8 cellular contexts compared by ENCODE assay signal in the genomic region with DNA sequence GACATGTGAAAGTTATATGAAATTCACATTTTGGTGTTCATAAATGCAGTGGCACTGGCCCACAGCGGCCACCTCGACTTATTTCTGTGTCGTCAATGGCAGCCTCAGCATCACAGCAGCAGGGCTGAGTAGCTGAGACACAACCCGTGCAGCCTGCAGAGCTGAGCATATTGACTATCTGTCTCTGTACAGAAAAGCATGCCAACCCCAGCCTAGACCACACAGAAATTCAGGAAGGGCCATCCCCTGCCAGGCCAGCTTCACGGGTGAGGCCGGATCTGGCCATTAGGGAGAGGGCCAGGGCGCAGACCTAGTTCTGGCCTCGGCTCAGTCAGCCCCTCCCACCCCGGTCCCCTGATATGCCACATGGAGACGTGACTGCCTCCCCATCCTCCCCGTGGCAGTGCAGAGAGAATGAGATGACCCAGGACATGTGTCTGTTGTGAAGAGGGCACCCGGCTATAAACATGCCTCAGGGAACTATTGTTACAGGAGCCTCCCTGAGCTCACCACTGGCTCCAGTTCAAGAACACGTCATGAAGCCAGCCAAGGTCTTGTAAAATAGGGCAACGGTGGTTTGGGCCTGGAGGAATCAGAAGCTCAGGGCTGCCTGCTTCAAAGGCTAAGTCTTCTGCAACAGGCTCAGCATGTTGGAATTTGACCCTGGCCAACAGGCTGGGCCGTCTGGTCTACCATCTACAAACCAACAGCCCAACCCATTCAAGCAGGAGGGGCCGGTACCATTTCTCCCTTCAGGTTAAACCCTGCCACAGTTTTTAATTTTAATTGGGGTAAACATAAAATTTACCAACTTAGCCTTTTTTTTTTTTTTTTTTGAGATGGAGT. TPM values are rescaled to one million over a fixed set of nuclear protein-coding genes. Genes with fewer than 3 reads are reported as not detected.
DNase-seq lines count a peak whose midpoint lies in the region; ATAC-seq and TF ChIP-seq lines count a peak whose summit lies in the region.

No MANE protein-coding gene starts in this region.

- no peaks in the 10 kb centered on the region for H4K20me1 ChIP-seq in SK-N-SH (ENCODE audit: insufficient read depth)

- H3K27me3 Mint-ChIP-seq in HFFc6 (ENCODE audit: insufficient read depth), result no peaks in the 10 kb centered on the region; the same call in 1 of the 2 replicates

- no peaks in the 10 kb centered on the region for H3F3A ChIP-seq in SK-N-SH (replicated peaks; ENCODE audit: insufficient read depth)

- POLR2A ChIA-PET in SK-N-SH (lab: Yijun Ruan, JAX), result interaction anchor here (0.8 to 1.8 kb wide), 13 partner anchors 9 to 101 kb away, joined by 3 to 10 read pairs (median 5); a partner anchor contains a TSS

- 0 out of 2 replicates have a peak overlapping the region, but pooled peaks have one; percentile 29 for H3K9ac ChIP-seq in SK-N-SH

- DNase-seq in HFFc6, result peak; percentile 99
- DNase-seq in SK-N-SH, result peak; percentile 96
- peak; percentile 98 for DNase-seq in renal cortical epithelial cell (ENCODE audit: low read depth)
- no peak for DNase-seq in activated naive CD4-positive, alpha-beta T cell (lab: John Stamatoyannopoulos, UW)
- DNase-seq in RPMI8226, result no peak

- no peaks in the 10 kb centered on the region for H3K36me3 ChIP-seq in SK-N-SH (replicated peaks in 1 of 2; ENCODE audit: control insufficient read depth in 1 of 2, insufficient read depth in 2 of 2, low read length in 1 of 2)
- no peaks in the 10 kb centered on the region for H3K36me3 ChIP-seq in gastroesophageal sphincter

- H3K4me3 Mint-ChIP-seq in HFFc6, result peak overlapping the region; percentile 59

- H3K4me1 ChIP-seq in SK-N-SH (ENCODE audit: control insufficient read depth in 1 of 2, insufficient read depth in 2 of 2, low read depth in 1 of 2, low read length in 1 of 2) (peaks cover 6 to 65% of the 10 kb centered on the region in 2 experiments; a peak in 2 of 4 replicates), gastroesophageal sphincter (peaks cover 0 to 40% (median 0%) of the 10 kb centered on the region in 3 donors)

- H3K4me3 ChIP-seq in SK-N-SH (ENCODE audit: low read depth in 2 of 2, low read length in 1 of 2) (no peak overlapping the region), gastroesophageal sphincter (no peak overlapping the region)

- WGBS in SK-N-SH (ENCODE audit: low lambda C conversion rate), result 30% methylated on average over 12 of the region's 16 CpGs
- WGBS in gastroesophageal sphincter (ENCODE audit: low coverage in 1 of 2), 2 donors, result 26 to 40% methylated on average over 2 to 8 of the region's 16 CpGs

- no peaks in the 10 kb centered on the region for H3K27me3 ChIP-seq in SK-N-SH (ENCODE audit: insufficient read depth)
- no peaks in the 10 kb centered on the region for H3K27me3 ChIP-seq in gastroesophageal sphincter

- ATAC-seq in gastroesophageal sphincter (peak; percentile 76), HG03139 (IDR thresholded peaks at IDR 0.05; ENCODE audit: unreplicated experiment) (no peak), HG02623 (IDR thresholded peaks at IDR 0.05; ENCODE audit: unreplicated experiment) (no peak)

- no peaks in the 10 kb centered on the region; the same call in 1 of the 2 replicates for H3K36me3 Mint-ChIP-seq in HFFc6 (ENCODE audit: low read depth)

- H3K4me1 Mint-ChIP-seq in HFFc6 (ENCODE audit: low read depth), result peaks cover 62% of the 10 kb centered on the region

- H3K27ac Mint-ChIP-seq in HFFc6, result peak overlapping the region; percentile 92

- no peak for TF ChIP-seq POLR2A in gastroesophageal sphincter (IDR thresholded peaks at IDR 0.05)

- TF ChIP-seq EP300 in SK-N-SH (IDR thresholded peaks at IDR 0.05; ENCODE audit: borderline replicate concordance in 1 of 2, low read depth in 1 of 2, low read length in 1 of 2), result peak in 1 of 2 experiments; percentile 89; a peak in 2 of 4 replicates
- no peak for TF ChIP-seq EP300 in gastroesophageal sphincter (IDR thresholded peaks at IDR 0.05)

- no peak; the same call in 1 of the 2 replicates for TF ChIP-seq RAD21 in SK-N-SH (IDR thresholded peaks at IDR 0.05; ENCODE audit: low read length)

- H3K9me2 ChIP-seq in SK-N-SH, result no peaks in the 10 kb centered on the region

- no peaks in the 10 kb centered on the region for H3K9me3 ChIP-seq in SK-N-SH
- no peaks in the 10 kb centered on the region for H3K9me3 ChIP-seq in gastroesophageal sphincter

- peak overlapping the region; percentile 53 to 96 for H3K27ac ChIP-seq in SK-N-SH (ENCODE audit: low read depth in 2 of 2, low read length in 1 of 2)
- H3K27ac ChIP-seq in gastroesophageal sphincter, result peak overlapping the region in 3 of 4 donors; percentile 63 to 79 (median 77)

- TF ChIP-seq CTCF in HFFc6 (IDR thresholded peaks at IDR 0.05), result no peak
- TF ChIP-seq CTCF in SK-N-SH (IDR thresholded peaks at IDR 0.05), result no peak
- no peak for TF ChIP-seq CTCF in gastroesophageal sphincter (IDR thresholded peaks at IDR 0.05)

- H3K4me2 ChIP-seq in SK-N-SH, result peak overlapping the region; percentile 39

- H3K9me3 Mint-ChIP-seq in HFFc6, result no peaks in the 10 kb centered on the region

- no peaks in the 10 kb centered on the region for H3K79me2 ChIP-seq in SK-N-SH (ENCODE audit: insufficient read depth)

- peak overlapping the region; percentile 64 for H2AFZ ChIP-seq in SK-N-SH (ENCODE audit: low read depth)

- CTCF ChIA-PET in SK-N-SH (lab: Yijun Ruan, JAX), result interaction anchor here (1.0 to 2.2 kb wide), 3 partner anchors 49 to 83 kb away, joined by 3 to 6 read pairs (median 4); no protein-coding TSS in a partner anchor

TF ChIP-seq in SK-N-SH, 30 proteins besides CTCF, POLR2A, EP300 and RAD21 (continues in another document):
- TF ChIP-seq, protein P1, sequence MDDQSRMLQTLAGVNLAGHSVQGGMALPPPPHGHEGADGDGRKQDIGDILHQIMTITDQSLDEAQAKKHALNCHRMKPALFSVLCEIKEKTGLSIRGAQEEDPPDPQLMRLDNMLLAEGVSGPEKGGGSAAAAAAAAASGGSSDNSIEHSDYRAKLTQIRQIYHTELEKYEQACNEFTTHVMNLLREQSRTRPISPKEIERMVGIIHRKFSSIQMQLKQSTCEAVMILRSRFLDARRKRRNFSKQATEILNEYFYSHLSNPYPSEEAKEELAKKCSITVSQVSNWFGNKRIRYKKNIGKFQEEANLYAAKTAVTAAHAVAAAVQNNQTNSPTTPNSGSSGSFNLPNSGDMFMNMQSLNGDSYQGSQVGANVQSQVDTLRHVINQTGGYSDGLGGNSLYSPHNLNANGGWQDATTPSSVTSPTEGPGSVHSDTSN (IDR thresholded peaks at IDR 0.05), result peak; percentile 50
- TF ChIP-seq TCF12 (IDR thresholded peaks at IDR 0.05) (peak; percentile 54; the same call in 1 of the 2 replicates), SMC3 (IDR thresholded peaks at IDR 0.05; ENCODE audit: low read depth, low read length) (0 out of 2 replicates have a peak, but pooled peaks have one; percentile 3), NFIC (IDR thresholded peaks at IDR 0.05; ENCODE audit: borderline replicate concordance) (peak; percentile 94), MEF2A (IDR thresholded peaks at IDR 0.05; ENCODE audit: borderline replicate concordance, low read depth) (no peak), RXRA (IDR thresholded peaks at IDR 0.05; ENCODE audit: borderline replicate concordance, low read depth) (peak; percentile 42; the same call in 1 of the 2 replicates)
- TF ChIP-seq, protein P2, sequence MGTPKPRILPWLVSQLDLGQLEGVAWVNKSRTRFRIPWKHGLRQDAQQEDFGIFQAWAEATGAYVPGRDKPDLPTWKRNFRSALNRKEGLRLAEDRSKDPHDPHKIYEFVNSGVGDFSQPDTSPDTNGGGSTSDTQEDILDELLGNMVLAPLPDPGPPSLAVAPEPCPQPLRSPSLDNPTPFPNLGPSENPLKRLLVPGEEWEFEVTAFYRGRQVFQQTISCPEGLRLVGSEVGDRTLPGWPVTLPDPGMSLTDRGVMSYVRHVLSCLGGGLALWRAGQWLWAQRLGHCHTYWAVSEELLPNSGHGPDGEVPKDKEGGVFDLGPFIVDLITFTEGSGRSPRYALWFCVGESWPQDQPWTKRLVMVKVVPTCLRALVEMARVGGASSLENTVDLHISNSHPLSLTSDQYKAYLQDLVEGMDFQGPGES (IDR thresholded peaks at IDR 0.05; ENCODE audit: low read depth, low read length), result no peak
- TF ChIP-seq, protein P3, sequence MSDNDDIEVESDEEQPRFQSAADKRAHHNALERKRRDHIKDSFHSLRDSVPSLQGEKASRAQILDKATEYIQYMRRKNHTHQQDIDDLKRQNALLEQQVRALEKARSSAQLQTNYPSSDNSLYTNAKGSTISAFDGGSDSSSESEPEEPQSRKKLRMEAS (IDR thresholded peaks at IDR 0.05; ENCODE audit: low read depth), result no peak; the same call in 1 of the 2 replicates
- TF ChIP-seq, protein P4, sequence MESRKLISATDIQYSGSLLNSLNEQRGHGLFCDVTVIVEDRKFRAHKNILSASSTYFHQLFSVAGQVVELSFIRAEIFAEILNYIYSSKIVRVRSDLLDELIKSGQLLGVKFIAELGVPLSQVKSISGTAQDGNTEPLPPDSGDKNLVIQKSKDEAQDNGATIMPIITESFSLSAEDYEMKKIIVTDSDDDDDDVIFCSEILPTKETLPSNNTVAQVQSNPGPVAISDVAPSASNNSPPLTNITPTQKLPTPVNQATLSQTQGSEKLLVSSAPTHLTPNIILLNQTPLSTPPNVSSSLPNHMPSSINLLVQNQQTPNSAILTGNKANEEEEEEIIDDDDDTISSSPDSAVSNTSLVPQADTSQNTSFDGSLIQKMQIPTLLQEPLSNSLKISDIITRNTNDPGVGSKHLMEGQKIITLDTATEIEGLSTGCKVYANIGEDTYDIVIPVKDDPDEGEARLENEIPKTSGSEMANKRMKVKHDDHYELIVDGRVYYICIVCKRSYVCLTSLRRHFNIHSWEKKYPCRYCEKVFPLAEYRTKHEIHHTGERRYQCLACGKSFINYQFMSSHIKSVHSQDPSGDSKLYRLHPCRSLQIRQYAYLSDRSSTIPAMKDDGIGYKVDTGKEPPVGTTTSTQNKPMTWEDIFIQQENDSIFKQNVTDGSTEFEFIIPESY (IDR thresholded peaks at IDR 0.05; ENCODE audit: borderline replicate concordance, low read depth), result no peak

RNA-seq across cellular contexts. Expression of a gene that starts 25.5 kb away (rescaled TPM):
- 10 to 100 TPM; 34.8 to 46.3 (median 36.8) TPM for total RNA-seq in HFFc6 (2021; fragmentation: NEBNext Ultra II Directional; extraction: Animal tissue kit (Norgen Biotek cat#: 25700))
- 12.8 and 33.0 TPM in 2 replicates for polyA plus RNA-seq in SK-N-SH (2012; rRNA removed)
- polyA plus RNA-seq in SK-N-SH (2012; cell fraction: cytosol; rRNA removed), result 17.4 and 25.1 TPM in 2 replicates
- polyA plus RNA-seq in SK-N-SH (2012; cell fraction: nucleus; rRNA removed), result 36.4 and 45.3 TPM in 2 replicates
- total RNA-seq in gastroesophageal sphincter (10 to 100 TPM in 3 of 4 donors, 1 to 10 TPM in 1; 6.8 to 13.9 (median 11.5) TPM), renal cortical epithelial cell (5.2 and 10.0 TPM in 2 replicates)

Comparison
In these comparisons a context has a peak if more than half of its experiments do, and no peak if none do; other contexts are left out.
1. DNase-seq: peak in HFFc6 (single experiment), SK-N-SH (single experiment) and renal cortical epithelial cell (single experiment); none in activated naive CD4-positive, alpha-beta T cell (0 of 4) and RPMI8226 (single experiment).